8 cellular contexts compared by ENCODE assay signal in genomic region chr1:53470155-53470554, GRCh38. TPM values are rescaled to one million over a fixed set of nuclear protein-coding genes. Genes with fewer than 3 reads are reported as not detected.
DNase-seq lines count a peak whose midpoint lies in the region; ATAC-seq, FAIRE-seq and TF ChIP-seq lines count a peak whose summit lies in the region.

No MANE protein-coding gene starts in this region.

- intact Hi-C loops in pancreas (cut with DNase I) = no loop called here

- H3K4me1 ChIP-seq in NT2/D1 (ENCODE audit: insufficient read depth, insufficient read length) (peaks cover 5% of the 10 kb centered on the region), pancreas (no peaks in the 10 kb centered on the region)

- DNase-seq in D721Med (ENCODE audit: insufficient read length, low spot score) (no peak), NT2/D1 (ENCODE audit: low read depth, low spot score) (peak; percentile 82), globus pallidus (ENCODE audit: low spot score) (peak; percentile 59), pancreas (peak in 5 of 6 donors; percentile 31 to 80 (median 61)), T-helper 1 cell (no peak), RKO (ENCODE audit: low spot score) (no peak)
- no peak for DNase-seq in activated T-cell treated with anti-CD3 and anti-CD28 coated beads, Interleukin-2, amount 50 U/mL, for 4 hours

- peak overlapping the region; percentile 59 for H3K9ac ChIP-seq in NT2/D1 (ENCODE audit: insufficient read length, low read depth)

- H3K9me3 ChIP-seq in NT2/D1 (ENCODE audit: insufficient read depth, low read length) (peaks cover 20% of the 10 kb centered on the region; the same call in 1 of the 2 replicates), pancreas (no peaks in the 10 kb centered on the region)

- H3K36me3 Mint-ChIP-seq in activated T-cell treated with anti-CD3 and anti-CD28 coated beads, Interleukin-2, amount 50 U/mL, for 4 hours (ENCODE audit: insufficient read depth) = no peaks in the 10 kb centered on the region

- H3K4me1 Mint-ChIP-seq in activated T-cell treated with anti-CD3 and anti-CD28 coated beads, Interleukin-2, amount 50 U/mL, for 4 hours (ENCODE audit: low read depth) = no peaks in the 10 kb centered on the region

- TF ChIP-seq CTCF in D721Med (IDR thresholded peaks at IDR 0.05; ENCODE audit: insufficient read depth, missing control alignments) (peak; percentile 48), pancreas (IDR thresholded peaks at IDR 0.05) (peak in 3 of 4 donors; percentile 53 to 66 (median 55))

- no peak overlapping the region for H3K27ac ChIP-seq in pancreas

- H3K27me3 Mint-ChIP-seq in activated T-cell treated with anti-CD3 and anti-CD28 coated beads, Interleukin-2, amount 50 U/mL, for 4 hours (ENCODE audit: low read depth) = no peaks in the 10 kb centered on the region

- ATAC-seq in pancreas = peak; percentile 77 to 97 (median 90)
- ATAC-seq in activated T-cell treated with anti-CD3 and anti-CD28 coated beads, Interleukin-2, amount 50 U/mL, for 4 hours = no peak
- no peak for ATAC-seq in GM21576 (IDR thresholded peaks at IDR 0.05; ENCODE audit: unreplicated experiment)

- WGBS in pancreas, 2 donors = 12 to 13% methylated on average over 18 to 28 of the region's 28 CpGs

- H3K36me3 ChIP-seq in NT2/D1 (ENCODE audit: insufficient read depth, insufficient read length, low read length) (no peaks in the 10 kb centered on the region), pancreas (no peaks in the 10 kb centered on the region)

- H3K4me3 ChIP-seq in NT2/D1 (ENCODE audit: insufficient read length, low read depth) (no peak overlapping the region), pancreas (no peak overlapping the region)

- no peak overlapping the region for H3K4me3 Mint-ChIP-seq in activated T-cell treated with anti-CD3 and anti-CD28 coated beads, Interleukin-2, amount 50 U/mL, for 4 hours

- FAIRE-seq in D721Med (lab: Jason Lieb, UNC) = no peak
- FAIRE-seq in pancreas (lab: Jason Lieb, UNC) = no peak

- H3K9me3 Mint-ChIP-seq in activated T-cell treated with anti-CD3 and anti-CD28 coated beads, Interleukin-2, amount 50 U/mL, for 4 hours = no peaks in the 10 kb centered on the region

- H3K27me3 ChIP-seq in NT2/D1 (ENCODE audit: insufficient read depth, insufficient read length) (peaks cover 2% of the 10 kb centered on the region), pancreas (no peaks in the 10 kb centered on the region)

RNA-seq across cellular contexts. Expression of gene DMRTB1, which starts 11.0 kb away (rescaled TPM):
- total RNA-seq in pancreas = not detected
- polyA plus RNA-seq in pancreas = not detected
- not detected for total RNA-seq in activated T-cell treated with anti-CD3 and anti-CD28 coated beads, Interleukin-2, amount 50 U/mL, for 4 hours

Comparison
In these comparisons a context has a peak if more than half of its experiments do, and no peak if none do; other contexts are left out.
1. DNase-seq: peak in NT2/D1 (single experiment), globus pallidus (single experiment) and pancreas (5 of 6); none in D721Med (single experiment), activated T-cell treated with anti-CD3 and anti-CD28 coated beads, Interleukin-2, amount 50 U/mL, for 4 hours (single experiment), T-helper 1 cell (0 of 5) and RKO (single experiment).
2. ATAC-seq: peak in pancreas (4 of 4); none in activated T-cell treated with anti-CD3 and anti-CD28 coated beads, Interleukin-2, amount 50 U/mL, for 4 hours (0 of 2) and GM21576 (single experiment).